16 cellular contexts compared by ENCODE assay signal in genomic region chr4:146112389-146112788, GRCh38.
DNase-seq lines count a peak whose midpoint lies in the region; ATAC-seq, FAIRE-seq and TF ChIP-seq lines count a peak whose summit lies in the region.
"Had no signal": no experiment of that assay in that cellular context is flagged by ENCODE, and none has a peak within 500 bp of the region (broad histone marks: within the 10 kb centered on the region; RNA-seq: fewer than 3 reads in every experiment).

No MANE protein-coding gene starts in this region.

- POLR2A ChIA-PET in GM12878 (lab: Charles Lee): interaction anchor here (1.7 kb wide), 1 partner anchor 153 kb away, joined by 3 read pairs; no protein-coding TSS in a partner anchor

- peak; percentile 62 for FAIRE-seq in GM12878 (lab: Jason Lieb, UNC)

- RAD21 ChIA-PET in GM12878 (lab: Charles Lee; ENCODE audit: unreplicated experiment): interaction anchor here (0.6 to 1.4 kb wide), 3 partner anchors 9 to 311 kb away, joined by 3 to 4 read pairs (median 4); no protein-coding TSS in a partner anchor

- TF ChIP-seq POLR2A in GM12878 (IDR thresholded peaks at IDR 0.05; ENCODE audit: low read depth, low read length) (no peak), vagina (IDR thresholded peaks at IDR 0.05) (no peak)

- TF ChIP-seq EP300 in GM12878 (IDR thresholded peaks at IDR 0.05; ENCODE audit: borderline replicate concordance in 1 of 2, control insufficient read depth in 1 of 2, low read depth in 2 of 2, low read length in 2 of 2): no peak

- H3K9me3 ChIP-seq in GM12878 (replicated peaks; ENCODE audit: control insufficient read depth, insufficient read depth, low read length): no peaks in the 10 kb centered on the region
- no peaks in the 10 kb centered on the region for H3K9me3 ChIP-seq in vagina
- no peaks in the 10 kb centered on the region for H3K9me3 ChIP-seq in colonic mucosa
- H3K9me3 ChIP-seq: BE2C had no signal

- H3K27me3 ChIP-seq in GM12878 (replicated peaks in 1 of 2; ENCODE audit: control insufficient read depth in 2 of 2, insufficient read depth in 2 of 2, low read length in 1 of 2): no peaks in the 10 kb centered on the region
- H3K27me3 ChIP-seq in vagina: no peaks in the 10 kb centered on the region
- no peaks in the 10 kb centered on the region for H3K27me3 ChIP-seq in colonic mucosa

- in situ Hi-C loops in GM12878 (cut with MboI): no loop called here

- SMC1A ChIA-PET in GM12878 (lab: Charles Lee; ENCODE audit: uncharacterized antibody, unreplicated experiment): interaction anchor here (0.8 to 2.2 kb wide), 8 partner anchors 11 to 108 kb away, joined by 3 to 13 read pairs (median 4); no protein-coding TSS in a partner anchor

- peak overlapping the region; percentile 44; the same call in 1 of the 2 replicates for H3K9ac ChIP-seq in GM12878 (ENCODE audit: control insufficient read depth, insufficient read depth, low read length)
- no peak overlapping the region for H3K9ac ChIP-seq in colonic mucosa (ENCODE audit: low read depth in 2 of 2, low read length in 2 of 2)

- H4K20me1 ChIP-seq in GM12878 (ENCODE audit: control insufficient read depth, insufficient read depth): no peaks in the 10 kb centered on the region

- H3K27ac ChIP-seq in GM12878 (ENCODE audit: control insufficient read depth, insufficient read depth): peak overlapping the region; percentile 81
- H3K27ac ChIP-seq in vagina: no peak overlapping the region
- H3K27ac ChIP-seq in colonic mucosa: no peak overlapping the region

- no peaks in the 10 kb centered on the region for H3K79me2 ChIP-seq in GM12878 (ENCODE audit: control insufficient read depth, insufficient read depth, low read length)

- DNase-seq in GM12878 (ENCODE audit: low read depth, low spot score): no peak
- no peak for DNase-seq in vagina (ENCODE audit: extremely low spot score in 2 of 2)
- DNase-seq in NAMALWA (ENCODE audit: low spot score): no peak
- no peak for DNase-seq in anterior cingulate cortex (lab: John Stamatoyannopoulos, UW)
- DNase-seq in colonic mucosa: no peak
- DNase-seq: activated CD4-positive, CD25-positive, alpha-beta regulatory T cell treated with anti-CD3 and anti-CD28 coated beads, Interleukin-2, amount 50 U/mL, for 72 hours; activated CD8-positive, alpha-beta memory T cell treated with anti-CD3 and anti-CD28 coated beads, Interleukin-2, amount 50 U/mL, for 4 hours; BE2C; DMS 273 treated with DMSO at 0.1 percent for 48 hours; effector CD8-positive, alpha-beta T cell; natural killer cell; NCI-H2029 treated with DMSO at 0.1 percent for 48 hours; NCI-H748 treated with DMSO at 0.1 percent for 48 hours had no signal

- peak overlapping the region; percentile 64 for H3K4me2 ChIP-seq in GM12878 (ENCODE audit: control insufficient read depth, insufficient read depth)

- H3K36me3 ChIP-seq in GM12878 (ENCODE audit: control insufficient read depth in 2 of 2, insufficient read depth in 2 of 2, low read length in 1 of 2) (no peaks in the 10 kb centered on the region), vagina (no peaks in the 10 kb centered on the region), colonic mucosa (no peaks in the 10 kb centered on the region)
- H3K36me3 ChIP-seq: BE2C had no signal

- BruUV-seq in GM12878 (replicated peaks; lab: Mats Ljungman, UMichigan): no TSS peak

- no peak for TF ChIP-seq RAD21 in GM12878 (IDR thresholded peaks at IDR 0.05; ENCODE audit: insufficient read depth, low read depth, low read length)

- CTCF ChIA-PET in GM12878 (lab: Yijun Ruan, JAX): interaction anchor here (0.8 to 1.8 kb wide), 6 partner anchors 12 to 503 kb away, joined by 3 to 13 read pairs (median 4); no protein-coding TSS in a partner anchor

- no peak for TF ChIP-seq CTCF in GM12878 (IDR thresholded peaks at IDR 0.05 in 2 of 3, conservative IDR thresholded peaks at IDR 0.05 in 1 of 3; ENCODE audit: control insufficient read depth in 2 of 3, extremely low read depth in 1 of 3, insufficient read depth in 1 of 3, low read depth in 3 of 3, low read length in 3 of 3)
- no peak for TF ChIP-seq CTCF in vagina (IDR thresholded peaks at IDR 0.05)
- no peak for TF ChIP-seq CTCF in colonic mucosa (IDR thresholded peaks at IDR 0.05)

- no peak overlapping the region for H3K4me3 ChIP-seq in GM12878
- H3K4me3 ChIP-seq in vagina: no peak overlapping the region
- H3K4me3 ChIP-seq in colonic mucosa: no peak overlapping the region

- H3K4me1 ChIP-seq in GM12878 (ENCODE audit: control insufficient read depth, insufficient read depth, low read length): peaks cover 27% of the 10 kb centered on the region
- no peaks in the 10 kb centered on the region for H3K4me1 ChIP-seq in vagina
- H3K4me1 ChIP-seq in colonic mucosa: no peaks in the 10 kb centered on the region
- H3K4me1 ChIP-seq: BE2C had no signal

- intact Hi-C loops in GM12878 (cut with micrococcal nuclease; ENCODE audit: unreplicated experiment) (no loop called here), vagina (cut with DNase I) (no loop called here), colonic mucosa (cut with DNase I) (no loop called here)

- ATAC-seq in GM18517 (IDR thresholded peaks at IDR 0.05; ENCODE audit: unreplicated experiment) (peak; percentile 64), GM21390 (IDR thresholded peaks at IDR 0.05; ENCODE audit: unreplicated experiment) (peak; percentile 59), HG02938 (IDR thresholded peaks at IDR 0.05; ENCODE audit: unreplicated experiment) (peak; percentile 61), GM12878 (peak; percentile 70)
- ATAC-seq: natural killer cell had no signal

- no peak overlapping the region for H2AFZ ChIP-seq in GM12878 (ENCODE audit: control insufficient read depth, low read depth, low read length)

TF ChIP-seq in GM12878, 131 proteins besides CTCF, POLR2A, EP300 and RAD21:
- TF ChIP-seq MTA2 (IDR thresholded peaks at IDR 0.05; ENCODE audit: low read depth) (peak; percentile 16; the same call in 1 of the 2 replicates), RB1 (IDR thresholded peaks at IDR 0.05; ENCODE audit: borderline replicate concordance) (no peak), NFIC (IDR thresholded peaks at IDR 0.05; ENCODE audit: low read depth, low read length) (peak; percentile 73), ZZZ3 (IDR thresholded peaks at IDR 0.05; ENCODE audit: control insufficient read depth, insufficient read length, low read depth) (no peak), MEF2A (IDR thresholded peaks at IDR 0.05; ENCODE audit: insufficient read depth, low read depth, low read length) (peak; percentile 75; the same call in 1 of the 2 replicates), IKZF2 (IDR thresholded peaks at IDR 0.05) (0 out of 4 replicates have a peak, but pooled peaks of 1 of the 2 experiments have one; percentile 12), CBX5 (IDR thresholded peaks at IDR 0.05; ENCODE audit: low read depth) (0 out of 2 replicates have a peak, but pooled peaks have one; percentile 22), HDAC2 (IDR thresholded peaks at IDR 0.05) (no peak), JUNB (IDR thresholded peaks at IDR 0.05) (peak; percentile 52), CREM (IDR thresholded peaks at IDR 0.05; ENCODE audit: low read depth) (no peak), RAD51 (IDR thresholded peaks at IDR 0.05) (no peak), SPI1 (IDR thresholded peaks at IDR 0.05; ENCODE audit: borderline replicate concordance, insufficient read depth, low read depth, low read length) (peak; percentile 92), RUNX3 (IDR thresholded peaks at IDR 0.05; ENCODE audit: low read length) (peak; percentile 50)
